Comparison of ENCODE assay signal across 26 cellular contexts in the genomic region with DNA sequence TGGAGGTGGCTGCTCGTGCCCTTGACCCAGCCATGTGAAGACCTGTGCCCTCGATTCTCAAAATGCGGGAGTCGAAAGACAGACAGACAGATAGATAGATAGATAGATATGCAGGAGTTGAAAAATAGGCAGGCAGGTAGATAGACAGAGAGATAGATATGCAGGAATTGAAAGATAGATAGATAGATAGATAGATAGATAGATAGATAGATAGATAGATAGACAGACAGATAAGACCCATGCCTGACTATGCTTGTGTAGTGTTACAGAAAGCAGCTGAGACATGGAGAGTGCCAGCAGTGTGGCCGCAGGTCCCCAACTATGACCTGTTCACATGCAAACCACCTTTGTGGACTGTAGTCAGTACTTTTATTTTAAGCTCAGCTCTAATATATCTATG.
"Had no signal": no experiment of that assay in that cellular context is flagged by ENCODE, and none has a peak within 500 bp of the region (broad histone marks: within the 10 kb centered on the region; RNA-seq: fewer than 3 reads in every experiment).

No MANE protein-coding gene starts in this region.

- DNase-seq: dermis blood vessel endothelial cell; dorsolateral prefrontal cortex; effector CD4-positive, alpha-beta T cell; effector memory CD4-positive, alpha-beta T cell; foreskin keratinocyte; glutamatergic neuron; head of caudate nucleus; hypothalamus; immature natural killer cell; islet precursor cell; kidney; kidney glomerular epithelial cell; left colon; left ventricle myocardium superior; lower lobe of right lung; mesenchymal stem cell; mucosa of descending colon; naive B cell had no signal

- ATAC-seq: foreskin keratinocyte, left colon, left lobe of liver, left ventricle myocardium superior, lower lobe of right lung, mucosa of descending colon had no signal

- H3K27me3 Mint-ChIP-seq: naive B cell had no signal

- H3K27me3 ChIP-seq: dorsolateral prefrontal cortex, esophagus muscularis mucosa, hepatocyte had no signal

- H3K27ac ChIP-seq: coronary artery, esophagus muscularis mucosa, foreskin keratinocyte, hepatocyte, lower lobe of right lung had no signal

- H3K27ac Mint-ChIP-seq: immature natural killer cell, mesothelial cell of epicardium had no signal

- FAIRE-seq: colon, endothelial cell of umbilical vein, frontal cortex, kidney had no signal

- H3K9me3 Mint-ChIP-seq: immature natural killer cell, mesothelial cell of epicardium, naive B cell had no signal

- H3K4me3 ChIP-seq: coronary artery, dorsolateral prefrontal cortex, esophagus muscularis mucosa, hepatocyte, lower lobe of right lung, mucosa of descending colon had no signal

- H3K36me3 Mint-ChIP-seq: mesothelial cell of epicardium, naive B cell had no signal

- H3K9me3 ChIP-seq: esophagus muscularis mucosa, lower lobe of right lung, mucosa of descending colon had no signal

- H3K4me3 Mint-ChIP-seq: immature natural killer cell, mesothelial cell of epicardium, naive B cell had no signal

- H3K4me1 ChIP-seq: foreskin keratinocyte had no signal
